ENCODE assay signal across 21 cellular contexts in genomic region chr11:114156766-114157165, GRCh38.
DNase-seq lines count a peak whose midpoint lies in the region; ATAC-seq and TF ChIP-seq lines count a peak whose summit lies in the region.
"Had no signal": no experiment of that assay in that cellular context is flagged by ENCODE, and none has a peak within 500 bp of the region (broad histone marks: within the 10 kb centered on the region; RNA-seq: fewer than 3 reads in every experiment).

No MANE protein-coding gene starts in this region.

- H3K36me3 ChIP-seq in CD8-positive, alpha-beta memory T cell (ENCODE audit: insufficient read depth, low read length), result no peaks in the 10 kb centered on the region
- no peaks in the 10 kb centered on the region for H3K36me3 ChIP-seq in naive thymus-derived CD4-positive, alpha-beta T cell (ENCODE audit: control insufficient read depth in 2 of 3, insufficient read depth in 3 of 3, low read length in 3 of 3)
- peaks cover 35 to 58% (median 54%) of the 10 kb centered on the region in 3 donors for H3K36me3 ChIP-seq in tibial artery
- H3K36me3 ChIP-seq in H7 (replicated peaks; ENCODE audit: control insufficient read depth, insufficient read depth, low read length), result no peaks in the 10 kb centered on the region
- H3K36me3 ChIP-seq: ovary had no signal

- H3K27ac ChIP-seq in CD8-positive, alpha-beta memory T cell (ENCODE audit: low read depth, low read length), result no peak overlapping the region
- H3K27ac ChIP-seq in caudate nucleus (ENCODE audit: low read depth, low read length), result peak overlapping the region; percentile 65
- H3K27ac ChIP-seq in naive thymus-derived CD4-positive, alpha-beta T cell (ENCODE audit: low read depth, low read length), result no peak overlapping the region
- peak overlapping the region; percentile 94 to 95 for H3K27ac ChIP-seq in tibial artery

- TF ChIP-seq CTCF in tibial artery (IDR thresholded peaks at IDR 0.05), result no peak

- H3K27ac Mint-ChIP-seq in CD8-positive, alpha-beta memory T cell, result peak overlapping the region in 5 of 8 donors; percentile 67 to 87 (median 78)
- peak overlapping the region in 6 of 9 donors; percentile 35 to 91 (median 53) for H3K27ac Mint-ChIP-seq in naive thymus-derived CD4-positive, alpha-beta T cell

- intact Hi-C loops in naive thymus-derived CD4-positive, alpha-beta T cell (cut with micrococcal nuclease), result no loop called here
- intact Hi-C loops in tibial artery (cut with DNase I; ENCODE audit: low total_unique reads), result no loop called here

- CTCF ChIA-PET in CD8-positive, alpha-beta memory T cell (lab: Charles Lee), result interaction anchor here (2.4 kb wide), 1 partner anchor 105 kb away, joined by 9 read pairs; no protein-coding TSS in a partner anchor
- CTCF ChIA-PET in naive thymus-derived CD4-positive, alpha-beta T cell (lab: Charles Lee), result interaction anchor here (0.5 to 1.1 kb wide), 2 partner anchors 12 to 118 kb away, joined by 3 to 4 read pairs; no protein-coding TSS in a partner anchor

- POLR2A ChIA-PET in CD8-positive, alpha-beta memory T cell (lab: Charles Lee), result no interaction called here
- POLR2A ChIA-PET in naive thymus-derived CD4-positive, alpha-beta T cell (lab: Charles Lee), result interaction anchor here (0.9 to 6.5 kb wide), 6 partner anchors 12 to 98 kb away, joined by 3 to 45 read pairs (median 3); no protein-coding TSS in a partner anchor

- no peaks in the 10 kb centered on the region for H3K27me3 ChIP-seq in CD8-positive, alpha-beta memory T cell (ENCODE audit: insufficient read depth, low read length, poor library complexity, severe bottlenecking)
- H3K27me3 ChIP-seq in naive thymus-derived CD4-positive, alpha-beta T cell (ENCODE audit: control insufficient read depth in 2 of 2, insufficient read depth in 2 of 2, low read length in 2 of 2), result no peaks in the 10 kb centered on the region
- H3K27me3 ChIP-seq in tibial artery (no peaks in the 10 kb centered on the region), H7 (ENCODE audit: control insufficient read depth, insufficient read depth, low read length) (no peaks in the 10 kb centered on the region)
- H3K27me3 ChIP-seq: ovary, spleen had no signal

- no peaks in the 10 kb centered on the region for H3K27me3 Mint-ChIP-seq in CD8-positive, alpha-beta memory T cell
- peaks cover 0 to 8% (median 0%) of the 10 kb centered on the region in 5 donors for H3K27me3 Mint-ChIP-seq in naive thymus-derived CD4-positive, alpha-beta T cell
- H3K27me3 Mint-ChIP-seq: stimulated activated memory B cell treated with anti-CD40 and anti-IgM and Interleukin-4, amounts not matched to agents 10 μg/mL and 1 μg/mL and 100 μg/mL, for 72 hours had no signal

- H3K36me3 Mint-ChIP-seq in CD8-positive, alpha-beta memory T cell, result peaks cover 0 to 4% (median 2%) of the 10 kb centered on the region in 3 donors
- H3K36me3 Mint-ChIP-seq in naive thymus-derived CD4-positive, alpha-beta T cell, result peaks cover 0 to 15% (median 0%) of the 10 kb centered on the region in 5 donors
- H3K36me3 Mint-ChIP-seq: stimulated activated memory B cell treated with anti-CD40 and anti-IgM and Interleukin-4, amounts not matched to agents 10 μg/mL and 1 μg/mL and 100 μg/mL, for 72 hours had no signal

- H3K4me3 ChIP-seq in CD8-positive, alpha-beta memory T cell (ENCODE audit: low read length), result no peak overlapping the region
- no peak overlapping the region for H3K4me3 ChIP-seq in naive thymus-derived CD4-positive, alpha-beta T cell (ENCODE audit: low read length)
- H3K4me3 ChIP-seq in tibial artery (no peak overlapping the region), H7 (ENCODE audit: insufficient read depth, low read depth, low read length) (no peak overlapping the region)
- H3K4me3 ChIP-seq: mucosa of descending colon, ovary, spleen had no signal

- peak overlapping the region in 2 of 7 donors; percentile 57 to 58 for H3K4me3 Mint-ChIP-seq in CD8-positive, alpha-beta memory T cell
- H3K4me3 Mint-ChIP-seq in naive thymus-derived CD4-positive, alpha-beta T cell, result no peak overlapping the region
- H3K4me3 Mint-ChIP-seq: stimulated activated memory B cell treated with anti-CD40 and anti-IgM and Interleukin-4, amounts not matched to agents 10 μg/mL and 1 μg/mL and 100 μg/mL, for 72 hours had no signal

- no peak for DNase-seq in CD8-positive, alpha-beta memory T cell
- DNase-seq in caudate nucleus (lab: John Stamatoyannopoulos, UW) (peak in 1 of 61 donors; percentile 3), tibial artery (peak in 1 of 2 donors; percentile 61), H7 (no peak)
- no peak for DNase-seq in naive thymus-derived CD4-positive, alpha-beta T cell
- no peak for DNase-seq in activated CD8-positive, alpha-beta memory T cell treated with anti-CD3 and anti-CD28 coated beads, Interleukin-2, amount 50 U/mL, for 48 hours
- DNase-seq: activated CD4-positive, CD25-positive, alpha-beta regulatory T cell treated with anti-CD3 and anti-CD28 coated beads, Interleukin-2, amount 50 U/mL, for 72 hours; activated effector memory CD4-positive, alpha-beta T cell treated with Interleukin-2 at 50 U/mL for 16 hours; dermis blood vessel endothelial cell; DND-41; erythroblast; head of caudate nucleus; islet precursor cell; mucosa of descending colon; NCI-H1694; NCI-H446 treated with DMSO at 0.1 percent for 48 hours; ovary; spleen had no signal

- peaks cover 43% of the 10 kb centered on the region for H3K4me1 ChIP-seq in CD8-positive, alpha-beta memory T cell (ENCODE audit: insufficient read depth, low read length)
- peaks cover 23 to 50% of the 10 kb centered on the region in 2 donors for H3K4me1 ChIP-seq in naive thymus-derived CD4-positive, alpha-beta T cell (ENCODE audit: control insufficient read depth in 2 of 2, insufficient read depth in 2 of 2, low read length in 2 of 2)
- H3K4me1 ChIP-seq in tibial artery, result peaks cover 12 to 98% (median 95%) of the 10 kb centered on the region in 4 donors

- H3K9me3 Mint-ChIP-seq in CD8-positive, alpha-beta memory T cell, result no peaks in the 10 kb centered on the region
- H3K9me3 Mint-ChIP-seq in naive thymus-derived CD4-positive, alpha-beta T cell, result peaks cover 0 to 6% (median 0%) of the 10 kb centered on the region in 11 donors
- H3K9me3 Mint-ChIP-seq: stimulated activated memory B cell treated with anti-CD40 and anti-IgM and Interleukin-4, amounts not matched to agents 10 μg/mL and 1 μg/mL and 100 μg/mL, for 72 hours had no signal

- peaks cover 73 to 87% (median 81%) of the 10 kb centered on the region in 3 donors for H3K4me1 Mint-ChIP-seq in CD8-positive, alpha-beta memory T cell
- peaks cover 50 to 85% (median 71%) of the 10 kb centered on the region in 7 donors for H3K4me1 Mint-ChIP-seq in naive thymus-derived CD4-positive, alpha-beta T cell

- no peaks in the 10 kb centered on the region for H3K9me3 ChIP-seq in CD8-positive, alpha-beta memory T cell (ENCODE audit: low read length)
- H3K9me3 ChIP-seq in naive thymus-derived CD4-positive, alpha-beta T cell (ENCODE audit: control insufficient read depth in 2 of 3, low read length in 3 of 3), result no peaks in the 10 kb centered on the region
- no peaks in the 10 kb centered on the region for H3K9me3 ChIP-seq in tibial artery
- H3K9me3 ChIP-seq: mucosa of descending colon, ovary, spleen had no signal

- no peak for ATAC-seq in naive thymus-derived CD4-positive, alpha-beta T cell
- no peak for ATAC-seq in HG02571 (IDR thresholded peaks at IDR 0.05; ENCODE audit: unreplicated experiment)
- ATAC-seq: HCT116; mucosa of descending colon; stimulated activated memory B cell treated with anti-CD40 and anti-IgM and Interleukin-4, amounts not matched to agents 10 μg/mL and 1 μg/mL and 100 μg/mL, for 72 hours had no signal

Comparison
In these comparisons a context has a peak if more than half of its experiments do, and no peak if none do; other contexts are left out.
1. H3K27ac ChIP-seq: peak in caudate nucleus (single experiment) and tibial artery (2 of 2); none in CD8-positive, alpha-beta memory T cell (single experiment) and naive thymus-derived CD4-positive, alpha-beta T cell (single experiment).